In genomic region chr4:75666299-75666698, GRCh38 we compare ENCODE assay signal across 15 cellular contexts. TPM values are rescaled to one million over a fixed set of nuclear protein-coding genes. Genes with fewer than 3 reads are reported as not detected.
DNase-seq lines count a peak whose midpoint lies in the region; ATAC-seq and TF ChIP-seq lines count a peak whose summit lies in the region.
"Had no signal": no experiment of that assay in that cellular context is flagged by ENCODE, and none has a peak within 500 bp of the region (broad histone marks: within the 10 kb centered on the region; RNA-seq: fewer than 3 reads in every experiment).

No MANE protein-coding gene starts in this region.

- intact Hi-C loops in natural killer cell (cut with micrococcal nuclease), result no loop called here

- H4K20me1 ChIP-seq in DND-41 (ENCODE audit: insufficient read depth, low read length), result peaks cover 93% of the 10 kb centered on the region
- peaks cover 96% of the 10 kb centered on the region for H4K20me1 ChIP-seq in Loucy (ENCODE audit: insufficient read depth, low read length, poor library complexity, severe bottlenecking)

- peaks cover 81% of the 10 kb centered on the region for H3K4me1 Mint-ChIP-seq in activated naive CD8-positive, alpha-beta T cell (ENCODE audit: low read depth)
- peaks cover 60 to 66% of the 10 kb centered on the region in 2 donors for H3K4me1 Mint-ChIP-seq in natural killer cell

- H3K36me3 Mint-ChIP-seq in activated naive CD8-positive, alpha-beta T cell, result peaks cover 2% of the 10 kb centered on the region
- no peaks in the 10 kb centered on the region for H3K36me3 Mint-ChIP-seq in natural killer cell

- H2AFZ ChIP-seq in DND-41 (ENCODE audit: low read depth, low read length), result no peak overlapping the region
- no peak overlapping the region for H2AFZ ChIP-seq in Loucy (ENCODE audit: low read length)

- no peak overlapping the region for H3K9ac ChIP-seq in DND-41 (ENCODE audit: low read depth, low read length)
- peak overlapping the region; percentile 25 for H3K9ac ChIP-seq in Loucy (ENCODE audit: low read depth, low read length, poor library complexity, severe bottlenecking)

- no peak overlapping the region for H3K27ac ChIP-seq in DND-41 (ENCODE audit: low read length)
- H3K27ac ChIP-seq: prostate gland had no signal

- peaks cover 23% of the 10 kb centered on the region for H3K36me3 ChIP-seq in DND-41 (ENCODE audit: insufficient read depth, low read length)
- peaks cover 15% of the 10 kb centered on the region; the same call in 1 of the 2 replicates for H3K36me3 ChIP-seq in Loucy (ENCODE audit: insufficient read depth, low read length)
- H3K36me3 ChIP-seq: prostate gland had no signal

- H3K79me2 ChIP-seq in DND-41 (ENCODE audit: insufficient read depth, low read length) (peaks cover 99% of the 10 kb centered on the region), Loucy (ENCODE audit: insufficient read depth, low read length) (peaks cover 100% of the 10 kb centered on the region)

- ATAC-seq in DND-41 (ENCODE audit: insufficient read depth, low read depth) (no peak), natural killer cell (no peak), GM19351 (IDR thresholded peaks at IDR 0.05; ENCODE audit: unreplicated experiment) (no peak)
- ATAC-seq: left lobe of liver had no signal

- DNase-seq in DND-41, result no peak
- DNase-seq in natural killer cell, result no peak
- DNase-seq in NCI-H510A treated with DMSO at 0.1 percent for 48 hours (lab: John Stamatoyannopoulos, UW), result no peak
- no peak for DNase-seq in middle frontal gyrus (ENCODE audit: extremely low spot score, low spot score)
- DNase-seq: activated B cell treated with CpG ODN at 0.5 μM for 24 hours; effector CD8-positive, alpha-beta T cell; foreskin fibroblast; NCI-H1436 treated with DMSO at 0.1 percent for 48 hours; NCI-H446 treated with DMSO at 0.1 percent for 48 hours had no signal

- H3K4me3 ChIP-seq in DND-41 (ENCODE audit: low read depth in 1 of 2, low read length in 2 of 2) (no peak overlapping the region), Loucy (ENCODE audit: low read length, poor library complexity, severe bottlenecking) (peak overlapping the region; percentile 99)
- H3K4me3 ChIP-seq: prostate gland had no signal

- TF ChIP-seq CTCF in DND-41 (IDR thresholded peaks at IDR 0.05; ENCODE audit: borderline replicate concordance, extremely low read depth, low read length, poor library complexity, severe bottlenecking) (no peak), Loucy (conservative IDR thresholded peaks at IDR 0.05; ENCODE audit: low read length) (no peak), natural killer cell (IDR thresholded peaks at IDR 0.05) (no peak)

- H3K9me2 ChIP-seq in Loucy (replicated peaks; ENCODE audit: low read depth, low read length), result no peaks in the 10 kb centered on the region

- H3K4me1 ChIP-seq in DND-41 (ENCODE audit: insufficient read depth, low read length) (peaks cover 39% of the 10 kb centered on the region), Loucy (ENCODE audit: insufficient read depth, low read length, poor library complexity, severe bottlenecking) (peaks cover 55% of the 10 kb centered on the region)

- H3K27me3 Mint-ChIP-seq in activated naive CD8-positive, alpha-beta T cell, result no peaks in the 10 kb centered on the region
- no peaks in the 10 kb centered on the region for H3K27me3 Mint-ChIP-seq in natural killer cell (ENCODE audit: low read depth in 2 of 2)
- H3K27me3 Mint-ChIP-seq: activated B cell treated with CpG ODN at 0.5 μM for 24 hours had no signal

- H3K27me3 ChIP-seq in DND-41 (ENCODE audit: insufficient read depth, low read length, poor library complexity) (no peaks in the 10 kb centered on the region), Loucy (ENCODE audit: insufficient read depth, low read length, poor library complexity, severe bottlenecking) (no peaks in the 10 kb centered on the region)

- H3K4me2 ChIP-seq in DND-41 (ENCODE audit: insufficient read depth, low read length) (peak overlapping the region; percentile 40; the same call in 1 of the 2 replicates), Loucy (ENCODE audit: low read depth, low read length, poor library complexity, severe bottlenecking) (peak overlapping the region; percentile 89)

- H3K9me3 ChIP-seq in DND-41 (ENCODE audit: insufficient read depth, low read length, severe bottlenecking) (no peaks in the 10 kb centered on the region), Loucy (ENCODE audit: insufficient read depth, low read depth, low read length) (no peaks in the 10 kb centered on the region)
- H3K9me3 ChIP-seq: prostate gland had no signal

- H3K4me3 Mint-ChIP-seq in activated naive CD8-positive, alpha-beta T cell, result peak overlapping the region; percentile 70
- no peak overlapping the region for H3K4me3 Mint-ChIP-seq in natural killer cell
- H3K4me3 Mint-ChIP-seq: activated B cell treated with CpG ODN at 0.5 μM for 24 hours, CD14-positive monocyte had no signal

- no peaks in the 10 kb centered on the region for H3F3A ChIP-seq in Loucy (ENCODE audit: low read depth)

- peak overlapping the region; percentile 58 for H3K27ac Mint-ChIP-seq in activated naive CD8-positive, alpha-beta T cell
- H3K27ac Mint-ChIP-seq in natural killer cell, result peak overlapping the region; percentile 17 to 26
- H3K27ac Mint-ChIP-seq: activated B cell treated with CpG ODN at 0.5 μM for 24 hours, CD14-positive monocyte had no signal

- H3K9me3 Mint-ChIP-seq in activated naive CD8-positive, alpha-beta T cell (ENCODE audit: low read depth), result no peaks in the 10 kb centered on the region
- H3K9me3 Mint-ChIP-seq in natural killer cell, result no peaks in the 10 kb centered on the region
- H3K9me3 Mint-ChIP-seq: activated B cell treated with CpG ODN at 0.5 μM for 24 hours, CD14-positive monocyte had no signal

RNA-seq across cellular contexts. Expression of gene G3BP2, which starts 6.9 kb away (rescaled TPM):
- 100 to 1,000 TPM; 204 to 233 (median 214) TPM for total RNA-seq in natural killer cell

RNA-seq across cellular contexts. Expression of gene CDKL2, which starts 36.0 kb away (rescaled TPM):
- under 1 TPM; 0.19 to 0.63 (median 0.32) TPM for total RNA-seq in natural killer cell
- total RNA-seq: activated B cell treated with CpG ODN at 0.5 μM for 24 hours had no signal

RNA-seq across cellular contexts. Expression of gene USO1, which starts 58.1 kb away (rescaled TPM):
- total RNA-seq in natural killer cell, result 10 to 100 TPM; 29.7 to 38.4 (median 32.2) TPM
